15 cellular contexts compared by ENCODE assay signal in genomic region chr12:57146092-57146491, GRCh38. TPM values are rescaled to one million over a fixed set of nuclear protein-coding genes. Genes with fewer than 3 reads are reported as not detected.
DNase-seq lines count a peak whose midpoint lies in the region; TF ChIP-seq lines count a peak whose summit lies in the region.
"Had no signal": no experiment of that assay in that cellular context is flagged by ENCODE, and none has a peak within 500 bp of the region (broad histone marks: within the 10 kb centered on the region; RNA-seq: fewer than 3 reads in every experiment).

No MANE protein-coding gene starts in this region.

- H3K9ac ChIP-seq in adipocyte (ENCODE audit: low read length) (peak overlapping the region; percentile 89), skeletal muscle tissue (ENCODE audit: low read depth in 1 of 3, low read length in 3 of 3) (no peak overlapping the region)

- H3K4me3 ChIP-seq in adipocyte (ENCODE audit: low read length) (peak overlapping the region; percentile 43), fibroblast of the aortic adventitia (ENCODE audit: low read depth, low read length) (no peak overlapping the region), skeletal muscle tissue (ENCODE audit: low read length in 3 of 3) (no peak overlapping the region)
- H3K4me3 ChIP-seq: SK-N-MC had no signal

- H3K4me1 ChIP-seq in adipocyte (ENCODE audit: control insufficient read depth, insufficient read depth, low read length) (peaks cover 99% of the 10 kb centered on the region), skeletal muscle tissue (ENCODE audit: control insufficient read depth in 3 of 3, insufficient read depth in 3 of 3, low read length in 3 of 3) (peaks cover 56 to 75% (median 68%) of the 10 kb centered on the region in 3 donors)

- no peaks in the 10 kb centered on the region for H3K9me3 ChIP-seq in adipocyte (ENCODE audit: control insufficient read depth, low read length)
- no peaks in the 10 kb centered on the region for H3K9me3 ChIP-seq in skeletal muscle tissue (ENCODE audit: control insufficient read depth in 3 of 3, low read length in 3 of 3)

- DNase-seq in AG09319 (ENCODE audit: extremely low read depth, low read depth) (peak; percentile 67), adipocyte (ENCODE audit: low read depth) (peak; percentile 60), fibroblast of the aortic adventitia (ENCODE audit: low read depth) (peak; percentile 63), DMS53 (lab: John Stamatoyannopoulos, UW) (no peak), GM19240 (ENCODE audit: insufficient read length, low spot score) (no peak), NCI-H526 treated with DMSO at 0.1 percent for 48 hours (lab: John Stamatoyannopoulos, UW) (no peak)
- no peak for DNase-seq in stimulated activated CD4-positive, alpha-beta T cell treated with anti-CD3 and anti-CD28 coated beads, Interleukin-4, amount 100 ng/mL, for 4 hours
- DNase-seq: NCI-H187; NCI-H510A; occipital lobe; stimulated activated CD4-positive, alpha-beta T cell treated with anti-CD3 and anti-CD28 coated beads, Interleukin-12 subunit alpha, Interleukin-12 subunit beta, amount 100 ng/mL, for 4 hours had no signal

- TF ChIP-seq CTCF in AG09319 (IDR thresholded peaks at IDR 0.05; ENCODE audit: low read depth, low read length) (no peak), fibroblast of the aortic adventitia (IDR thresholded peaks at IDR 0.05; ENCODE audit: insufficient read depth, low read length) (no peak)

- H3K27ac ChIP-seq in skeletal muscle tissue (ENCODE audit: low read depth, low read length), result peak overlapping the region; percentile 15
- H3K27ac ChIP-seq: SK-N-MC had no signal

- H3K27me3 ChIP-seq in adipocyte (replicated peaks; ENCODE audit: control insufficient read depth, insufficient read depth, low read length) (no peaks in the 10 kb centered on the region), skeletal muscle tissue (ENCODE audit: control insufficient read depth in 3 of 3, insufficient read depth in 3 of 3, low read length in 3 of 3) (peaks cover 0 to 2% (median 0%) of the 10 kb centered on the region in 3 donors)

- peaks cover 87% of the 10 kb centered on the region for H3K36me3 ChIP-seq in adipocyte (ENCODE audit: control insufficient read depth, insufficient read depth, low read length, severe bottlenecking)
- H3K36me3 ChIP-seq in skeletal muscle tissue (ENCODE audit: control insufficient read depth in 3 of 3, insufficient read depth in 3 of 3, low read length in 3 of 3), result peaks cover 17 to 26% (median 21%) of the 10 kb centered on the region in 3 donors

RNA-seq across cellular contexts. Expression of gene LRP1-AS, which starts 1.3 kb away (rescaled TPM):
- total RNA-seq in fibroblast of the aortic adventitia (ENCODE audit: low replicate concordance), result not detected in 2 replicates
- total RNA-seq in skeletal muscle tissue, result 1.0 TPM
- total RNA-seq: fibroblast of villous mesenchyme, mesenteric fat pad, occipital lobe had no signal

RNA-seq across cellular contexts. Expression of gene LRP1, which starts 17.8 kb away (rescaled TPM):
- 381 and 541 TPM in 2 replicates for total RNA-seq in fibroblast of the aortic adventitia (ENCODE audit: low replicate concordance)
- total RNA-seq in skeletal muscle tissue, result 118 TPM

RNA-seq across cellular contexts. Expression of gene STAT6, which starts 34.9 kb away (rescaled TPM):
- 89.0 and 102 TPM in 2 replicates for total RNA-seq in fibroblast of the aortic adventitia (ENCODE audit: low replicate concordance)
- total RNA-seq in skeletal muscle tissue, result 31.8 TPM

RNA-seq across cellular contexts. Expression of gene NAB2, which starts 57.2 kb away (rescaled TPM):
- total RNA-seq in fibroblast of the aortic adventitia (ENCODE audit: low replicate concordance) (41.8 and 54.2 TPM in 2 replicates), skeletal muscle tissue (38.1 TPM)

Comparison
In these comparisons a context has a peak if more than half of its experiments do, and no peak if none do; other contexts are left out.
1. DNase-seq: peak in AG09319 (single experiment), adipocyte (single experiment) and fibroblast of the aortic adventitia (single experiment); none in DMS53 (single experiment), GM19240 (single experiment), stimulated activated CD4-positive, alpha-beta T cell treated with anti-CD3 and anti-CD28 coated beads, Interleukin-4, amount 100 ng/mL, for 4 hours (0 of 2) and NCI-H526 treated with DMSO at 0.1 percent for 48 hours (single experiment).